1 cellular context compared by ENCODE assay signal in the genomic region with DNA sequence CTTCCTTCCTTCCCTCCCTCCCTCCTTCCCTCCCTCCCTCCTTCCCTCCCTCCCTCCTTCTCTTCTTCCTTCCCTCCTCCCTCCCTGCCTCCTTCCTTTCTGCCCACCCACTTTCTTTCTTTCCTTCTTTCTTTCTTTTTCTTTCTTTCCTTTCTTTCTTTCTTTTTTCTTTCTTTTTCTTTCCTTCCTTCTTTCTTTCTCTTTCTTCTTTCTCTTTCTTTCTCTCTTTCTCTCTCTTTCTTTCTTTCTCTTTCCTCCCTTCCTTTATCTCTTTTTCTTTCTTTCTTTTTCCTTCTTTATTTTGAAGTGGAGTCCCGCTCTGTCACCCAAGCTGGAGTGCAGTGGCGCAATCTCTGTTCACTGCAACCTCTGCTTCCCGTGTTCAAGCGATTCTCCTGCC.
TF ChIP-seq lines count a peak whose summit lies in the region.

No MANE protein-coding gene starts in this region.

TF ChIP-seq in K562, 482 proteins besides CTCF, POLR2A, EP300 and RAD21 (continued from another document and continues in another):
- TF ChIP-seq, protein P1, sequence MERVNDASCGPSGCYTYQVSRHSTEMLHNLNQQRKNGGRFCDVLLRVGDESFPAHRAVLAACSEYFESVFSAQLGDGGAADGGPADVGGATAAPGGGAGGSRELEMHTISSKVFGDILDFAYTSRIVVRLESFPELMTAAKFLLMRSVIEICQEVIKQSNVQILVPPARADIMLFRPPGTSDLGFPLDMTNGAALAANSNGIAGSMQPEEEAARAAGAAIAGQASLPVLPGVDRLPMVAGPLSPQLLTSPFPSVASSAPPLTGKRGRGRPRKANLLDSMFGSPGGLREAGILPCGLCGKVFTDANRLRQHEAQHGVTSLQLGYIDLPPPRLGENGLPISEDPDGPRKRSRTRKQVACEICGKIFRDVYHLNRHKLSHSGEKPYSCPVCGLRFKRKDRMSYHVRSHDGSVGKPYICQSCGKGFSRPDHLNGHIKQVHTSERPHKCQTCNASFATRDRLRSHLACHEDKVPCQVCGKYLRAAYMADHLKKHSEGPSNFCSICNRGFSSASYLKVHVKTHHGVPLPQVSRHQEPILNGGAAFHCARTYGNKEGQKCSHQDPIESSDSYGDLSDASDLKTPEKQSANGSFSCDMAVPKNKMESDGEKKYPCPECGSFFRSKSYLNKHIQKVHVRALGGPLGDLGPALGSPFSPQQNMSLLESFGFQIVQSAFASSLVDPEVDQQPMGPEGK (CRISPR knock-in tag; IDR thresholded peaks at IDR 0.05; ENCODE audit: borderline replicate concordance) = no peak
- TF ChIP-seq THRAP3 (IDR thresholded peaks at IDR 0.05; ENCODE audit: borderline replicate concordance) = peak; percentile 79; the same call in 1 of the 2 replicates
- no peak for TF ChIP-seq PHB2 (IDR thresholded peaks at IDR 0.05; ENCODE audit: low read depth)
- TF ChIP-seq ZNF3 (CRISPR knock-in tag; IDR thresholded peaks at IDR 0.05) = no peak
- no peak for TF ChIP-seq DMBX1 (CRISPR knock-in tag; IDR thresholded peaks at IDR 0.05; ENCODE audit: borderline replicate concordance)
- TF ChIP-seq HDAC1 (IDR thresholded peaks at IDR 0.05) = peak in 1 of 2 experiments; percentile 14; a peak in 1 of 4 replicates
- no peak for TF ChIP-seq TBL1XR1 (IDR thresholded peaks at IDR 0.05; ENCODE audit: low read length in 2 of 2)
- TF ChIP-seq, protein P2, sequence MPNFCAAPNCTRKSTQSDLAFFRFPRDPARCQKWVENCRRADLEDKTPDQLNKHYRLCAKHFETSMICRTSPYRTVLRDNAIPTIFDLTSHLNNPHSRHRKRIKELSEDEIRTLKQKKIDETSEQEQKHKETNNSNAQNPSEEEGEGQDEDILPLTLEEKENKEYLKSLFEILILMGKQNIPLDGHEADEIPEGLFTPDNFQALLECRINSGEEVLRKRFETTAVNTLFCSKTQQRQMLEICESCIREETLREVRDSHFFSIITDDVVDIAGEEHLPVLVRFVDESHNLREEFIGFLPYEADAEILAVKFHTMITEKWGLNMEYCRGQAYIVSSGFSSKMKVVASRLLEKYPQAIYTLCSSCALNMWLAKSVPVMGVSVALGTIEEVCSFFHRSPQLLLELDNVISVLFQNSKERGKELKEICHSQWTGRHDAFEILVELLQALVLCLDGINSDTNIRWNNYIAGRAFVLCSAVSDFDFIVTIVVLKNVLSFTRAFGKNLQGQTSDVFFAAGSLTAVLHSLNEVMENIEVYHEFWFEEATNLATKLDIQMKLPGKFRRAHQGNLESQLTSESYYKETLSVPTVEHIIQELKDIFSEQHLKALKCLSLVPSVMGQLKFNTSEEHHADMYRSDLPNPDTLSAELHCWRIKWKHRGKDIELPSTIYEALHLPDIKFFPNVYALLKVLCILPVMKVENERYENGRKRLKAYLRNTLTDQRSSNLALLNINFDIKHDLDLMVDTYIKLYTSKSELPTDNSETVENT (CRISPR knock-in tag; IDR thresholded peaks at IDR 0.05) = no peak
- TF ChIP-seq NCOA1 (IDR thresholded peaks at IDR 0.05; ENCODE audit: low read depth) = no peak
- TF ChIP-seq ASH1L (IDR thresholded peaks at IDR 0.05; ENCODE audit: borderline replicate concordance, low read depth, partially characterized antibody) = no peak
- TF ChIP-seq, protein P3, sequence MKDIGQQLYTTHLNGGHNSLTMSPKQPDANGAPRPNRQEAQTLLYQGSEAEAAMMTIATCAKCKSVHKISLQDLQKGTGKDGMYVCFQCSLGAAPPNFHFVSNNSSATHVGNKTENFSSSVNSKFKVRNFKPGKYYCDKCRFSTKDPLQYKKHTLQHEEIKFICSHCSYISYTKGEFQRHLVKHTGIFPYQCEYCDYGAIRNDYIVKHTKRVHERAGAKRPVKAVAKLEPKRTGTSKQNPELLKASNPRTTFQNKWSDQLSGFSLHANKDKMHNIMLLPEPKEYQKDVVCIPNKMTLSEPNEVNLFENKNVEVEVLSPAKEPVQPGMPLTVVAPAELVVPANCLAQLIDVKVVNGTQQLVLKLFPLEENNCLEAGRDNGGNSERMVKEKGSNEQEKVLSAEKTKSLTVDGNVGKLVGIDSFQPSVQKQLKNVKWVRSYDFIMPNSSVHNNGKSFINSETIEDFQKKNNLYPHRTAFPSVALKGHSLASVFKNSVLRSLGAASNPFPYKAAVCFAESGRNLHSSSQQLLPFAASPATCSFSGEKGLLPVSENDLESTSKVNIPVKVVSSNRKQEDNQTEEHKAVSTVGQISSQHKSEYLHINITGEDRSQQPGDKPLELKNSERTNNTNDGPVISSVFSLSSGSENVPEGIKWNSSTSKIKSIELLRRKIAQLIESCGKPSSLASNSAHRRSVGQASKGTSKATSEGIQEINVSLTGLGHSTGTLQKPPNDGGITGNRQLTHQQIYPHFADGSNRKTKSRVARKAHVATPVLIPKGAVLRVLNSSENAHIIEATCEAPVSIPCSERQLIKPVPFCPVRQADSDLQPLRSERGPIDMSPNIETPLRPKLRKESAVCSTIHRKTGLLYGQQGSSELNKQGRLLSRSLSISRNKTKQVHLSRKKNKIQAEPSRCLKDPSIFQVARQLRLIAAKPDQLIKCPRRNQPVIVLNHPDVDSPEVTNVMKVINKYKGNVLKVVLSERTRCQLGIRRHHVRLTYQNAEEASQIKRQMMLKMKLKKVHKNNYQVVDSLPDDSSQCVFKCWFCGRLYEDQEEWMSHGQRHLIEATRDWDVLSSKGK (CRISPR knock-in tag; IDR thresholded peaks at IDR 0.05) = no peak
- no peak for TF ChIP-seq POLR3G (IDR thresholded peaks at IDR 0.05; ENCODE audit: extremely low read depth, insufficient read length, insufficient replicate concordance)
- TF ChIP-seq ZSCAN32 (CRISPR knock-in tag; IDR thresholded peaks at IDR 0.05) = no peak
- TF ChIP-seq CBX5 (IDR thresholded peaks at IDR 0.05; ENCODE audit: borderline replicate concordance, low read depth) = no peak
- no peak for TF ChIP-seq CHCHD3 (CRISPR knock-in tag; IDR thresholded peaks at IDR 0.05)
- TF ChIP-seq TRIM24 (IDR thresholded peaks at IDR 0.05) = no peak
- no peak for TF ChIP-seq CREB1 (IDR thresholded peaks at IDR 0.05)
- no peak for TF ChIP-seq CREB1 (CRISPR knock-in tag; IDR thresholded peaks at IDR 0.05)
- no peak for TF ChIP-seq XRCC5 (IDR thresholded peaks at IDR 0.05; ENCODE audit: low read depth, low read length)
- TF ChIP-seq PCBP2 (IDR thresholded peaks at IDR 0.05; ENCODE audit: low read depth, low read length, poor library complexity, severe bottlenecking) = no peak
- TF ChIP-seq SREBF1 (IDR thresholded peaks at IDR 0.05; ENCODE audit: borderline replicate concordance, low read depth, low read length) = no peak
- TF ChIP-seq RBM15 (IDR thresholded peaks at IDR 0.05; ENCODE audit: insufficient read depth, low read length) = no peak
- TF ChIP-seq RBM22 (IDR thresholded peaks at IDR 0.05; ENCODE audit: low read depth, low read length, poor library complexity, severe bottlenecking) = no peak
- TF ChIP-seq KLF13 (tag; IDR thresholded peaks at IDR 0.05; ENCODE audit: borderline replicate concordance, low read depth) = no peak
- TF ChIP-seq FOXK1 (CRISPR knock-in tag; IDR thresholded peaks at IDR 0.05; ENCODE audit: borderline replicate concordance) = no peak
- no peak for TF ChIP-seq ZNF143 (CRISPR knock-in tag; IDR thresholded peaks at IDR 0.05)
- 0 out of 4 replicates have a peak, but pooled peaks have one; percentile 15 to 27 for TF ChIP-seq KDM1A (IDR thresholded peaks at IDR 0.05)
- no peak for TF ChIP-seq TEAD1 (CRISPR knock-in tag; IDR thresholded peaks at IDR 0.05)
- no peak for TF ChIP-seq BRD9 (IDR thresholded peaks at IDR 0.05; ENCODE audit: low read depth, partially characterized antibody)
- TF ChIP-seq STAG1 (CRISPR knock-in tag; IDR thresholded peaks at IDR 0.05; ENCODE audit: borderline replicate concordance) = no peak
- TF ChIP-seq, protein P4, sequence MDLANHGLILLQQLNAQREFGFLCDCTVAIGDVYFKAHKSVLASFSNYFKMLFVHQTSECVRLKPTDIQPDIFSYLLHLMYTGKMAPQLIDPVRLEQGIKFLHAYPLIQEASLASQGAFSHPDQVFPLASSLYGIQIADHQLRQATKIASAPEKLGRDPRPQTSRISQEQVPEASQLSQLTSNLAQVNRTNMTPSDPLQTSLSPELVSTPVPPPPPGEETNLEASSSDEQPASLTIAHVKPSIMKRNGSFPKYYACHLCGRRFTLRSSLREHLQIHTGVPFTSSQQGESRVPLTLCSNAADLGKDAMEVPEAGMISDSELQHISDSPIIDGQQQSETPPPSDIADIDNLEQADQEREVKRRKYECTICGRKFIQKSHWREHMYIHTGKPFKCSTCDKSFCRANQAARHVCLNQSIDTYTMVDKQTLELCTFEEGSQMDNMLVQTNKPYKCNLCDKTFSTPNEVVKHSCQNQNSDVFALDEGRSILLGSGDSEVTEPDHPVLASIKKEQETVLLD (IDR thresholded peaks at IDR 0.05) = 0 out of 2 replicates have a peak, but pooled peaks have one; percentile 27
- no peak for TF ChIP-seq SRSF9 (IDR thresholded peaks at IDR 0.05; ENCODE audit: borderline replicate concordance, low read depth, low read length)
- TF ChIP-seq, protein P5, sequence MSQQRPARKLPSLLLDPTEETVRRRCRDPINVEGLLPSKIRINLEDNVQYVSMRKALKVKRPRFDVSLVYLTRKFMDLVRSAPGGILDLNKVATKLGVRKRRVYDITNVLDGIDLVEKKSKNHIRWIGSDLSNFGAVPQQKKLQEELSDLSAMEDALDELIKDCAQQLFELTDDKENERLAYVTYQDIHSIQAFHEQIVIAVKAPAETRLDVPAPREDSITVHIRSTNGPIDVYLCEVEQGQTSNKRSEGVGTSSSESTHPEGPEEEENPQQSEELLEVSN (IDR thresholded peaks at IDR 0.05; ENCODE audit: borderline replicate concordance in 1 of 2, extremely low read depth in 1 of 2, insufficient read depth in 1 of 2, insufficient read length in 1 of 2, low read depth in 1 of 2, low read length in 1 of 2, poor library complexity in 1 of 2, severe bottlenecking in 1 of 2) = no peak
- peak in 1 of 2 experiments; percentile 35 for TF ChIP-seq NCOA2 (IDR thresholded peaks at IDR 0.05; ENCODE audit: partially characterized antibody in 2 of 2)
- TF ChIP-seq KDM4B (IDR thresholded peaks at IDR 0.05; ENCODE audit: borderline replicate concordance in 2 of 2, low read depth in 1 of 2) = no peak
- TF ChIP-seq HNRNPLL (IDR thresholded peaks at IDR 0.05; ENCODE audit: low read depth, low read length, poor library complexity, severe bottlenecking) = no peak
- no peak for TF ChIP-seq TCF7 (IDR thresholded peaks at IDR 0.05; ENCODE audit: borderline replicate concordance)
- no peak for TF ChIP-seq ARNT (IDR thresholded peaks at IDR 0.05)
- no peak for TF ChIP-seq FOS (IDR thresholded peaks at IDR 0.05; ENCODE audit: extremely low read depth, insufficient read length)
- 0 out of 2 replicates have a peak, but pooled peaks have one; percentile 12 for TF ChIP-seq NCOR1 (IDR thresholded peaks at IDR 0.05)
- TF ChIP-seq RBFOX2 (IDR thresholded peaks at IDR 0.05; ENCODE audit: low read depth, low read length) = no peak
- no peak for TF ChIP-seq BACH1 (tag; IDR thresholded peaks at IDR 0.05)
- TF ChIP-seq SIRT6 (IDR thresholded peaks at IDR 0.05; ENCODE audit: low read depth, low read length) = no peak
- TF ChIP-seq RFX5 (IDR thresholded peaks at IDR 0.05; ENCODE audit: low read depth, low read length) = no peak
- TF ChIP-seq ZFPM2 (CRISPR knock-in tag; IDR thresholded peaks at IDR 0.05) = no peak
- no peak for TF ChIP-seq ZNF197 (CRISPR knock-in tag; IDR thresholded peaks at IDR 0.05; ENCODE audit: low read depth)
- TF ChIP-seq, protein P6, sequence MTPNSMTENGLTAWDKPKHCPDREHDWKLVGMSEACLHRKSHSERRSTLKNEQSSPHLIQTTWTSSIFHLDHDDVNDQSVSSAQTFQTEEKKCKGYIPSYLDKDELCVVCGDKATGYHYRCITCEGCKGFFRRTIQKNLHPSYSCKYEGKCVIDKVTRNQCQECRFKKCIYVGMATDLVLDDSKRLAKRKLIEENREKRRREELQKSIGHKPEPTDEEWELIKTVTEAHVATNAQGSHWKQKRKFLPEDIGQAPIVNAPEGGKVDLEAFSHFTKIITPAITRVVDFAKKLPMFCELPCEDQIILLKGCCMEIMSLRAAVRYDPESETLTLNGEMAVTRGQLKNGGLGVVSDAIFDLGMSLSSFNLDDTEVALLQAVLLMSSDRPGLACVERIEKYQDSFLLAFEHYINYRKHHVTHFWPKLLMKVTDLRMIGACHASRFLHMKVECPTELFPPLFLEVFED (CRISPR knock-in tag; conservative IDR thresholded peaks at IDR 0.05) = no peak
- no peak for TF ChIP-seq RBM34 (IDR thresholded peaks at IDR 0.05; ENCODE audit: borderline replicate concordance, insufficient read depth, low read length)
- TF ChIP-seq HDAC2 (IDR thresholded peaks at IDR 0.05) = no peak
- TF ChIP-seq ZC3H11A (IDR thresholded peaks at IDR 0.05; ENCODE audit: low read depth, low read length) = no peak
- TF ChIP-seq TAF15 (IDR thresholded peaks at IDR 0.05; ENCODE audit: low read depth, low read length) = no peak
- no peak for TF ChIP-seq NCOA6 (IDR thresholded peaks at IDR 0.05)
- TF ChIP-seq, protein P7, sequence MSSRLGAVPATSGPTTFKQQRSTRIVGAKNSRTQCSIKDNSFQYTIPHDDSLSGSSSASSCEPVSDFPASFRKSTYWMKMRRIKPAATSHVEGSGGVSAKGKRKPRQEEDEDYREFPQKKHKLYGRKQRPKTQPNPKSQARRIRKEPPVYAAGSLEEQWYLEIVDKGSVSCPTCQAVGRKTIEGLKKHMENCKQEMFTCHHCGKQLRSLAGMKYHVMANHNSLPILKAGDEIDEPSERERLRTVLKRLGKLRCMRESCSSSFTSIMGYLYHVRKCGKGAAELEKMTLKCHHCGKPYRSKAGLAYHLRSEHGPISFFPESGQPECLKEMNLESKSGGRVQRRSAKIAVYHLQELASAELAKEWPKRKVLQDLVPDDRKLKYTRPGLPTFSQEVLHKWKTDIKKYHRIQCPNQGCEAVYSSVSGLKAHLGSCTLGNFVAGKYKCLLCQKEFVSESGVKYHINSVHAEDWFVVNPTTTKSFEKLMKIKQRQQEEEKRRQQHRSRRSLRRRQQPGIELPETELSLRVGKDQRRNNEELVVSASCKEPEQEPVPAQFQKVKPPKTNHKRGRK (tag; IDR thresholded peaks at IDR 0.05) = peak; percentile 93
- no peak for TF ChIP-seq PTBP1 (IDR thresholded peaks at IDR 0.05; ENCODE audit: low read depth, low read length)
- TF ChIP-seq FOXJ2 (tag; IDR thresholded peaks at IDR 0.05) = no peak
- no peak for TF ChIP-seq BHLHE40 (IDR thresholded peaks at IDR 0.05; ENCODE audit: low read length)
- no peak for TF ChIP-seq TAL1 (IDR thresholded peaks at IDR 0.05)
- peak; percentile 49; the same call in 1 of the 2 replicates for TF ChIP-seq MTA1 (IDR thresholded peaks at IDR 0.05; ENCODE audit: borderline replicate concordance)
